ENCODE assay signal across 17 cellular contexts in genomic region chr4:7353846-7354610, GRCh38.
DNase-seq lines count a peak whose midpoint lies in the region; ATAC-seq, FAIRE-seq and TF ChIP-seq lines count a peak whose summit lies in the region.
"Had no signal": no experiment of that assay in that cellular context is flagged by ENCODE, and none has a peak within 500 bp of the region (broad histone marks: within the 10 kb centered on the region; RNA-seq: fewer than 3 reads in every experiment).

No MANE protein-coding gene starts in this region.

- FAIRE-seq in GM12891 (lab: Jason Lieb, UNC), result no peak
- FAIRE-seq: GM12892, GM19239, HepG2, HTR-8/SVneo had no signal

- H3K79me2 ChIP-seq in DOHH2 (ENCODE audit: control insufficient read depth, low read length), result no peaks in the 10 kb centered on the region

- no peaks in the 10 kb centered on the region for H3K9me3 ChIP-seq in DOHH2 (ENCODE audit: control insufficient read depth, insufficient read depth, low read length)
- H3K9me3 ChIP-seq in lower lobe of right lung, result no peaks in the 10 kb centered on the region
- H3K9me3 ChIP-seq: BLaER1 treated with 17β-estradiol and CSF1 and Interleukin-3, amounts not matched to agents 10 nM and 100 nM; HAP-1 had no signal

- no peak for ATAC-seq in lower lobe of right lung
- ATAC-seq: HepG2 had no signal

- no peaks in the 10 kb centered on the region for H3F3A ChIP-seq in DOHH2 (ENCODE audit: control insufficient read depth, insufficient read depth)

- H3K27ac ChIP-seq in DOHH2 (ENCODE audit: low read depth, low read length) (peak overlapping the region; percentile 77), cingulate gyrus (ENCODE audit: low read depth, low read length) (peak overlapping the region; percentile 29), lower lobe of right lung (no peak overlapping the region), temporal lobe (ENCODE audit: low read depth, low read length) (peak overlapping the region; percentile 100)
- H3K27ac ChIP-seq: BLaER1 treated with 17β-estradiol and CSF1 and Interleukin-3, amounts not matched to agents 10 nM and 100 nM had no signal

- H3K4me2 ChIP-seq in DOHH2 (ENCODE audit: low read length), result 0 out of 2 replicates have a peak overlapping the region, but pooled peaks have one; percentile 64

- DNase-seq in lower lobe of right lung (peak; percentile 28), UCSD-AML1 (lab: John Stamatoyannopoulos, UW; ENCODE audit: unreplicated experiment) (no peak), GM12891 (ENCODE audit: insufficient read length, low spot score) (no peak), GDM1 (lab: John Stamatoyannopoulos, UW) (no peak)
- DNase-seq: 8988T; CD4-positive, CD25-positive, alpha-beta regulatory T cell; GOT3; HFFc6 had no signal

- TF ChIP-seq POLR2A in GM12891 (IDR thresholded peaks at IDR 0.05; ENCODE audit: low read depth, low read length), result no peak

- H3K27me3 ChIP-seq in DOHH2 (ENCODE audit: control insufficient read depth, low read length), result no peaks in the 10 kb centered on the region
- no peaks in the 10 kb centered on the region for H3K27me3 ChIP-seq in lower lobe of right lung (ENCODE audit: low read depth)
- H3K27me3 ChIP-seq: BLaER1 treated with 17β-estradiol and CSF1 and Interleukin-3, amounts not matched to agents 10 nM and 100 nM had no signal

- intact Hi-C loops in lower lobe of right lung (cut with DNase I), result no loop called here

- H3K4me1 ChIP-seq in DOHH2 (ENCODE audit: control insufficient read depth, low read length) (peaks cover 57% of the 10 kb centered on the region), lower lobe of right lung (no peaks in the 10 kb centered on the region)
- H3K4me1 ChIP-seq: HAP-1 had no signal

- H3K4me3 ChIP-seq in DOHH2 (ENCODE audit: low read length) (no peak overlapping the region), lower lobe of right lung (no peak overlapping the region)
- H3K4me3 ChIP-seq: BLaER1 treated with 17β-estradiol and CSF1 and Interleukin-3, amounts not matched to agents 10 nM and 100 nM; HAP-1 had no signal

- TF ChIP-seq CTCF in DOHH2 (IDR thresholded peaks at IDR 0.05; ENCODE audit: low read depth, low read length, poor library complexity, severe bottlenecking) (no peak), lower lobe of right lung (IDR thresholded peaks at IDR 0.05) (no peak)

- no peaks in the 10 kb centered on the region for H3K9me2 ChIP-seq in DOHH2 (replicated peaks; ENCODE audit: control insufficient read depth, low read length)

- H3K36me3 ChIP-seq in DOHH2 (ENCODE audit: control insufficient read depth, low read length) (no peaks in the 10 kb centered on the region), lower lobe of right lung (no peaks in the 10 kb centered on the region)
- H3K36me3 ChIP-seq: BLaER1 treated with 17β-estradiol and CSF1 and Interleukin-3, amounts not matched to agents 10 nM and 100 nM; HAP-1 had no signal

- H4K20me1 ChIP-seq in DOHH2 (ENCODE audit: control insufficient read depth, insufficient read depth, low read depth, low read length), result no peaks in the 10 kb centered on the region
- H4K20me1 ChIP-seq: BLaER1 treated with 17β-estradiol and CSF1 and Interleukin-3, amounts not matched to agents 10 nM and 100 nM had no signal

TF ChIP-seq in GM12891, 5 proteins besides CTCF, POLR2A, EP300 and RAD21:
- TF ChIP-seq POLR2AphosphoS5 (IDR thresholded peaks at IDR 0.05; ENCODE audit: low read depth, low read length) (no peak), TAF1 (IDR thresholded peaks at IDR 0.05; ENCODE audit: low read depth, low read length) (no peak), SPI1 (IDR thresholded peaks at IDR 0.05; ENCODE audit: low read depth, low read length) (no peak), POU2F2 (IDR thresholded peaks at IDR 0.05; ENCODE audit: low read depth, low read length) (no peak), PAX5 (IDR thresholded peaks at IDR 0.05; ENCODE audit: insufficient read depth, low read length, severe bottlenecking) (no peak)
TF ChIP-seq in GM12891: peak in this region for 0.
